In the genomic region with DNA sequence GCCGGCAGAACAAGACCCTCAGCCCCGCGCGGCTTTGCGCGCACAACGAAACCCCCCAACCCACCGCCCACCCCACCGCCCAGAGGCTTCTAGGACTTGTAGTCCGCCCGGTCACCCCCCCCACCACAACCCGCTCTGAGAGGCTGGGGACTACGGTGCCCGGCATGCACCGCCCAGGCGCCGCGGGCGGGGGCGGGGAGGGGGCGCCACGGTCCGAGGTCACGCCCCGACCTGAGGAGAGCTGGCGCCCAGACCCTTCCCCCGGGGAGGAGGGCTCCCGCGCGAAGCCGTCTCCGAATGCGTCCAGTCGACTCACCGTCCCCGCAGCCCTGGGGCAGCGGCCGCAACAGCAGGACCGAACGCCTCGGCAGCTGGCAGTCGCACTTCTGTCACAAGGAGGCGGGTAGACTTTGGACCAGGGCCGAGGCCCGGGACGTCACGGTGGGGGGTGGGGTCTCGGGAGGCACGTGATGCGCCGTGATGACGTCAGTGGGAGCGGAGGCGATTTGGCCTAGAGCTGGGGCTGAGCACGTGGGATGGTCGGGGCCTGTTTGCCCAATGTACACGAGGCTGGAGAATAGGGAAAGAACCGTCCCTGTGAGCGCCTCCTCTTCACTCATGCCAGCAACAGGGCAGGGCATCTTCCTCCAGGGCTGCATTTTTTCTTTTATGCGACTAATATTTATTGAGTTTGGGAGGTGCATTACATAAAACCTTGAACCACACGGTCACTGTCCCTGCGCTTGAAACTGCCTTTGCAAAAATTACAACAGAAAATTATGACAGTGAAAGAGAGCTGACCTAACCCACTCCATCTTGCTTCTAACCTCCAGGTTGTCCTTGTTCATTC, we compare ENCODE assay signal across 8 cellular contexts. TPM values are rescaled to one million over a fixed set of nuclear protein-coding genes. Genes with fewer than 3 reads are reported as not detected.
DNase-seq lines count a peak whose midpoint lies in the region; ATAC-seq and TF ChIP-seq lines count a peak whose summit lies in the region.

A gene (minus strand): TSS at position 388 of the 850 bp plus-strand sequence. CDS start 24,643 bp downstream, outside the sequence.

- peak; percentile 94 for ATAC-seq in SK-N-SH treated with all-trans-retinoic acid at 6 μM for 48 hours
- ATAC-seq in activated naive CD4-positive, alpha-beta T cell treated with anti-CD3 and anti-CD28 coated beads, Interleukin-2, amount 50 U/mL, for 72 hours: peak; percentile 87 to 88

- H3K4me1 ChIP-seq in HAP-1: peaks cover 7% of the 10 kb centered on the region

- DNase-seq in ELF-1 (ENCODE audit: low read depth, low spot score) (peak; percentile 98), HAP-1 (ENCODE audit: low spot score in 2 of 2) (peak; percentile 89 to 97), NAMALWA (ENCODE audit: low spot score) (peak; percentile 93), globus pallidus (ENCODE audit: low spot score) (peak; percentile 96), non-pigmented ciliary epithelial cell (ENCODE audit: low read depth) (peak; percentile 60), superior temporal gyrus (ENCODE audit: extremely low spot score) (peak; percentile 96)
- peak; percentile 90 to 94 for DNase-seq in activated naive CD4-positive, alpha-beta T cell treated with anti-CD3 and anti-CD28 coated beads, Interleukin-2, amount 50 U/mL, for 72 hours (ENCODE audit: low spot score in 2 of 2)

- H3K36me3 ChIP-seq in HAP-1 (replicated peaks): no peaks in the 10 kb centered on the region; the same call in 1 of the 2 replicates

- in situ Hi-C loops in HAP-1 (cut with MboI; ENCODE audit: low sequenced_read_pairs): no loop called here

- peak within 1 kb of the TSS; percentile 56 for H3K4me3 ChIP-seq in HAP-1

- peaks cover 12% of the 10 kb centered on the region for H3K9me3 ChIP-seq in HAP-1

- H3K27me3 ChIP-seq in HAP-1 (ENCODE audit: low read depth): no peaks in the 10 kb centered on the region

- peaks cover 13 to 22% of the 10 kb centered on the region in 2 donors for H3K36me3 Mint-ChIP-seq in activated naive CD4-positive, alpha-beta T cell treated with anti-CD3 and anti-CD28 coated beads, Interleukin-2, amount 50 U/mL, for 72 hours

- peak within 1 kb of the TSS; percentile 75 to 89 for H3K27ac Mint-ChIP-seq in activated naive CD4-positive, alpha-beta T cell treated with anti-CD3 and anti-CD28 coated beads, Interleukin-2, amount 50 U/mL, for 72 hours

- H3K9me3 Mint-ChIP-seq in activated naive CD4-positive, alpha-beta T cell treated with anti-CD3 and anti-CD28 coated beads, Interleukin-2, amount 50 U/mL, for 72 hours: peaks cover 0 to 6% of the 10 kb centered on the region in 2 donors

TF ChIP-seq in SK-N-SH treated with all-trans-retinoic acid at 6 μM for 48 hours, 23 proteins besides CTCF, POLR2A, EP300 and RAD21 (continues in another document):
- TF ChIP-seq CSDC2 (CRISPR knock-in tag; IDR thresholded peaks at IDR 0.05) (peak; percentile 92), PPARA (CRISPR knock-in tag; IDR thresholded peaks at IDR 0.05; ENCODE audit: borderline replicate concordance) (no peak), ISL1 (CRISPR knock-in tag; IDR thresholded peaks at IDR 0.05) (no peak), ESRRG (CRISPR knock-in tag; IDR thresholded peaks at IDR 0.05) (no peak), ZC3H10 (CRISPR knock-in tag; IDR thresholded peaks at IDR 0.05) (no peak), ZNF565 (CRISPR knock-in tag; conservative IDR thresholded peaks at IDR 0.05; ENCODE audit: low read depth) (0 out of 2 replicates have a peak, but pooled peaks have one; percentile 80), SNAI2 (CRISPR knock-in tag; IDR thresholded peaks at IDR 0.05) (peak; percentile 94), OSR1 (CRISPR knock-in tag; IDR thresholded peaks at IDR 0.05) (peak; percentile 46; the same call in 1 of the 2 replicates), ZFP3 (CRISPR knock-in tag; IDR thresholded peaks at IDR 0.05) (peak; percentile 87), RARB (CRISPR knock-in tag; IDR thresholded peaks at IDR 0.05) (no peak), TOX (CRISPR knock-in tag; IDR thresholded peaks at IDR 0.05; ENCODE audit: borderline replicate concordance) (0 out of 2 replicates have a peak, but pooled peaks have one; percentile 37), ARNTL (CRISPR knock-in tag; IDR thresholded peaks at IDR 0.05; ENCODE audit: borderline replicate concordance, low read depth) (no peak), BACH2 (CRISPR knock-in tag; IDR thresholded peaks at IDR 0.05; ENCODE audit: borderline replicate concordance) (peak; percentile 71; the same call in 1 of the 2 replicates)
- TF ChIP-seq, protein P1, sequence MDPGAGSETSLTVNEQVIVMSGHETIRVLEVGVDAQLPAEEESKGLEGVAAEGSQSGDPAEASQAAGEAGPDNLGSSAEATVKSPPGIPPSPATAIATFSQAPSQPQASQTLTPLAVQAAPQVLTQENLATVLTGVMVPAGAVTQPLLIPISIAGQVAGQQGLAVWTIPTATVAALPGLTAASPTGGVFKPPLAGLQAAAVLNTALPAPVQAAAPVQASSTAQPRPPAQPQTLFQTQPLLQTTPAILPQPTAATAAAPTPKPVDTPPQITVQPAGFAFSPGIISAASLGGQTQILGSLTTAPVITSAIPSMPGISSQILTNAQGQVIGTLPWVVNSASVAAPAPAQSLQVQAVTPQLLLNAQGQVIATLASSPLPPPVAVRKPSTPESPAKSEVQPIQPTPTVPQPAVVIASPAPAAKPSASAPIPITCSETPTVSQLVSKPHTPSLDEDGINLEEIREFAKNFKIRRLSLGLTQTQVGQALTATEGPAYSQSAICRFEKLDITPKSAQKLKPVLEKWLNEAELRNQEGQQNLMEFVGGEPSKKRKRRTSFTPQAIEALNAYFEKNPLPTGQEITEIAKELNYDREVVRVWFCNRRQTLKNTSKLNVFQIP (CRISPR knock-in tag; IDR thresholded peaks at IDR 0.05; ENCODE audit: borderline replicate concordance, low read depth): 0 out of 2 replicates have a peak, but pooled peaks have one; percentile 52
- TF ChIP-seq, protein P2, sequence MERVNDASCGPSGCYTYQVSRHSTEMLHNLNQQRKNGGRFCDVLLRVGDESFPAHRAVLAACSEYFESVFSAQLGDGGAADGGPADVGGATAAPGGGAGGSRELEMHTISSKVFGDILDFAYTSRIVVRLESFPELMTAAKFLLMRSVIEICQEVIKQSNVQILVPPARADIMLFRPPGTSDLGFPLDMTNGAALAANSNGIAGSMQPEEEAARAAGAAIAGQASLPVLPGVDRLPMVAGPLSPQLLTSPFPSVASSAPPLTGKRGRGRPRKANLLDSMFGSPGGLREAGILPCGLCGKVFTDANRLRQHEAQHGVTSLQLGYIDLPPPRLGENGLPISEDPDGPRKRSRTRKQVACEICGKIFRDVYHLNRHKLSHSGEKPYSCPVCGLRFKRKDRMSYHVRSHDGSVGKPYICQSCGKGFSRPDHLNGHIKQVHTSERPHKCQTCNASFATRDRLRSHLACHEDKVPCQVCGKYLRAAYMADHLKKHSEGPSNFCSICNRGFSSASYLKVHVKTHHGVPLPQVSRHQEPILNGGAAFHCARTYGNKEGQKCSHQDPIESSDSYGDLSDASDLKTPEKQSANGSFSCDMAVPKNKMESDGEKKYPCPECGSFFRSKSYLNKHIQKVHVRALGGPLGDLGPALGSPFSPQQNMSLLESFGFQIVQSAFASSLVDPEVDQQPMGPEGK (CRISPR knock-in tag; IDR thresholded peaks at IDR 0.05; ENCODE audit: borderline replicate concordance): peak; percentile 62
- TF ChIP-seq, protein P3, sequence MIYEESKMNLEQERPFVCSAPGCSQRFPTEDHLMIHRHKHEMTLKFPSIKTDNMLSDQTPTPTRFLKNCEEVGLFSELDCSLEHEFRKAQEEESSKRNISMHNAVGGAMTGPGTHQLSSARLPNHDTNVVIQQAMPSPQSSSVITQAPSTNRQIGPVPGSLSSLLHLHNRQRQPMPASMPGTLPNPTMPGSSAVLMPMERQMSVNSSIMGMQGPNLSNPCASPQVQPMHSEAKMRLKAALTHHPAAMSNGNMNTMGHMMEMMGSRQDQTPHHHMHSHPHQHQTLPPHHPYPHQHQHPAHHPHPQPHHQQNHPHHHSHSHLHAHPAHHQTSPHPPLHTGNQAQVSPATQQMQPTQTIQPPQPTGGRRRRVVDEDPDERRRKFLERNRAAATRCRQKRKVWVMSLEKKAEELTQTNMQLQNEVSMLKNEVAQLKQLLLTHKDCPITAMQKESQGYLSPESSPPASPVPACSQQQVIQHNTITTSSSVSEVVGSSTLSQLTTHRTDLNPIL (CRISPR knock-in tag; IDR thresholded peaks at IDR 0.05; ENCODE audit: low read depth): peak; percentile 51; the same call in 1 of the 2 replicates
- TF ChIP-seq, protein P4, sequence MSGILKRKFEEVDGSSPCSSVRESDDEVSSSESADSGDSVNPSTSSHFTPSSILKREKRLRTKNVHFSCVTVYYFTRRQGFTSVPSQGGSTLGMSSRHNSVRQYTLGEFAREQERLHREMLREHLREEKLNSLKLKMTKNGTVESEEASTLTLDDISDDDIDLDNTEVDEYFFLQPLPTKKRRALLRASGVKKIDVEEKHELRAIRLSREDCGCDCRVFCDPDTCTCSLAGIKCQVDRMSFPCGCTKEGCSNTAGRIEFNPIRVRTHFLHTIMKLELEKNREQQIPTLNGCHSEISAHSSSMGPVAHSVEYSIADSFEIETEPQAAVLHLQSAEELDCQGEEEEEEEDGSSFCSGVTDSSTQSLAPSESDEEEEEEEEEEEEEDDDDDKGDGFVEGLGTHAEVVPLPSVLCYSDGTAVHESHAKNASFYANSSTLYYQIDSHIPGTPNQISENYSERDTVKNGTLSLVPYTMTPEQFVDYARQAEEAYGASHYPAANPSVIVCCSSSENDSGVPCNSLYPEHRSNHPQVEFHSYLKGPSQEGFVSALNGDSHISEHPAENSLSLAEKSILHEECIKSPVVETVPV (CRISPR knock-in tag; IDR thresholded peaks at IDR 0.05): no peak

RNA-seq across cellular contexts. Expression of the gene that starts here (rescaled TPM):
- total RNA-seq in activated naive CD4-positive, alpha-beta T cell treated with anti-CD3 and anti-CD28 coated beads, Interleukin-2, amount 50 U/mL, for 72 hours: 10 to 100 TPM; 27.5 to 32.9 TPM

Comparison
In these comparisons a context has a peak if more than half of its experiments do, and no peak if none do; other contexts are left out.
1. Peak in every context shown above with its lines: DNase-seq, ATAC-seq and H3K4me3 ChIP-seq.